ENCODE assay signal across 1 cellular context in genomic region chr17:42666126-42666525, GRCh38.
TF ChIP-seq lines count a peak whose summit lies in the region.

No MANE protein-coding gene starts in this region.

TF ChIP-seq in HepG2, 621 proteins besides CTCF, POLR2A, EP300 and RAD21:
- peak; percentile 43; the same call in 1 of the 2 replicates for TF ChIP-seq RBFOX2 (IDR thresholded peaks at IDR 0.05; ENCODE audit: low read depth, low read length)
